ENCODE assay signal across 8 cellular contexts in genomic region chr13:48975101-48975925, GRCh38. TPM values are rescaled to one million over a fixed set of nuclear protein-coding genes. Genes with fewer than 3 reads are reported as not detected.
A peak's percentile ranks its signal among the peaks of the same experiment; 100 is the strongest.
DNase-seq lines count a peak whose midpoint lies in the region; ATAC-seq lines count a peak whose summit lies in the region.

FNDC3A (plus strand) TSS chr13:48975912; CDS start chr13:49006191, 30,279 bp downstream.

- H3K18ac ChIP-seq in mesendoderm (ENCODE audit: low read length), result peak within 1 kb of the TSS; percentile 91

- H3K36me3 ChIP-seq in endocrine pancreas (ENCODE audit: control insufficient read depth, insufficient read depth, low read length), result no peaks in the 10 kb centered on the region
- no peaks in the 10 kb centered on the region for H3K36me3 ChIP-seq in mesendoderm (ENCODE audit: control insufficient read depth, insufficient read depth, low read length)

- H3K79me2 ChIP-seq in mesendoderm (ENCODE audit: control insufficient read depth, insufficient read depth, low read length), result peaks cover 14% of the 10 kb centered on the region

- no peaks in the 10 kb centered on the region for H3K9me3 ChIP-seq in endocrine pancreas (ENCODE audit: control insufficient read depth, low read length)

- peak; percentile 6 for ATAC-seq in HG02763 (IDR thresholded peaks at IDR 0.05; ENCODE audit: unreplicated experiment)

- H3K79me1 ChIP-seq in mesendoderm (ENCODE audit: low read length), result no peaks in the 10 kb centered on the region

- peak within 1 kb of the TSS; percentile 37 for H2BK15ac ChIP-seq in mesendoderm (replicated peaks; ENCODE audit: low read depth)

- H3K56ac ChIP-seq in mesendoderm (ENCODE audit: low read length), result peak within 1 kb of the TSS; percentile 98

- H4K8ac ChIP-seq in mesendoderm (ENCODE audit: low read depth, low read length), result peak within 1 kb of the TSS; percentile 76

- H3K4me2 ChIP-seq in mesendoderm (ENCODE audit: low read length), result peak within 1 kb of the TSS; percentile 41

- peak within 1 kb of the TSS; percentile 19 for H3K23ac ChIP-seq in mesendoderm (ENCODE audit: low read length)

- H3K27me3 ChIP-seq in endocrine pancreas (ENCODE audit: control insufficient read depth, insufficient read depth, low read length) (no peaks in the 10 kb centered on the region), mesendoderm (ENCODE audit: insufficient read depth, low read length, poor library complexity) (no peaks in the 10 kb centered on the region)

- H3K9ac ChIP-seq in endocrine pancreas (ENCODE audit: control insufficient read depth, insufficient read depth, low read length), result peak within 1 kb of the TSS; percentile 99
- H3K9ac ChIP-seq in mesendoderm (ENCODE audit: low read length), result peak within 1 kb of the TSS; percentile 90

- H3K4me1 ChIP-seq in endocrine pancreas (ENCODE audit: control insufficient read depth, insufficient read depth, low read length), result peaks cover 23% of the 10 kb centered on the region
- peaks cover 3% of the 10 kb centered on the region for H3K4me1 ChIP-seq in mesendoderm (ENCODE audit: control insufficient read depth, low read depth, low read length)

- peak within 1 kb of the TSS; percentile 100 for H3K27ac ChIP-seq in mesendoderm (ENCODE audit: low read depth, low read length)

- peak; percentile 73 for DNase-seq in NK-92 treated with Interleukin-12 subunit alpha and Interleukin-12 subunit beta, amount 100 ng/mL, for 24 hours (lab: John Stamatoyannopoulos, UW)
- DNase-seq in NK-92 (lab: John Stamatoyannopoulos, UW; ENCODE audit: unreplicated experiment), result no peak
- DNase-seq in NCI-H2227 treated with DMSO at 0.1 percent for 48 hours (lab: John Stamatoyannopoulos, UW), result peak; percentile 66
- peak; percentile 51 to 52 for DNase-seq in activated CD4-positive, alpha-beta T cell treated with anti-CD3 and anti-CD28 coated beads, Interleukin-2, amount 50 U/mL, for 4 hours
- peak; percentile 90 for DNase-seq in mesendoderm
- DNase-seq in stimulated activated CD8-positive, alpha-beta memory T cell treated with anti-CD3 and anti-CD28 coated beads, Interleukin-4, amount 100 ng/mL, for 4 hours (ENCODE audit: low read depth in 2 of 2, low spot score in 1 of 2), result peak; percentile 5 to 13

- H4K5ac ChIP-seq in mesendoderm (ENCODE audit: low read length), result no peak within 1 kb of the TSS

- H2AK5ac ChIP-seq in mesendoderm (ENCODE audit: low read length), result no peak within 1 kb of the TSS

- WGBS in mesendoderm (ENCODE audit: extremely low coverage, insufficient coverage, low lambda C conversion rate), result no CpG with 5 or more reads among the region's 63 CpGs

- peak within 1 kb of the TSS; percentile 88 for H3K4ac ChIP-seq in mesendoderm (ENCODE audit: low read depth, low read length)

- peak within 1 kb of the TSS; percentile 67 for H2BK5ac ChIP-seq in mesendoderm (ENCODE audit: low read length)

- H3K4me3 ChIP-seq in endocrine pancreas (ENCODE audit: control insufficient read depth, insufficient read depth, low read length) (peak within 1 kb of the TSS; percentile 100), mesendoderm (ENCODE audit: low read length) (peak within 1 kb of the TSS; percentile 79)

- peak within 1 kb of the TSS; percentile 62 for H2BK120ac ChIP-seq in mesendoderm (ENCODE audit: low read depth, low read length)

RNA-seq across cellular contexts. Expression of gene FNDC3A, which starts in this region (rescaled TPM):
- 15.6 TPM for polyA plus RNA-seq in mesendoderm (2013, experiment 1 of 2)
- 16.3 TPM for polyA plus RNA-seq in mesendoderm (2013, experiment 2 of 2)
